In the genomic region with DNA sequence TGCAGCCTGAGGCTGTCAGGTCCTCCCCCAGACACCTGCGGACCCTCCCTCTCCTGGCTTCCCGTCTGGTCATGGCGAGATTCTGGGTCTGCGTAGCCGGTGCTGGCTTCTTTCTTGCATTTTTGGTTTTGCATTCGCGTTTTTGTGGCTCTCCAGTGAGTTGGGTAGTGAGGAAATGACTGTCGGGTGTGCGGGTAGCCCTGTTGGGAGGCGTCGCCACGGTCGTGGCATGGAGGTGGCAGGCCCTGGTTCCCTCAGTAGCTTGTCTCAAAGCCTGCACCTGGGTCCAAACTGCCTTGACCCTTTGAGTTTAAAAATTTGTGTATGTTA, we compare ENCODE assay signal across 9 cellular contexts. TPM values are rescaled to one million over a fixed set of nuclear protein-coding genes. Genes with fewer than 3 reads are reported as not detected.
A peak's percentile ranks its signal among the peaks of the same experiment; 100 is the strongest.
DNase-seq lines count a peak whose midpoint lies in the region; ATAC-seq, FAIRE-seq and TF ChIP-seq lines count a peak whose summit lies in the region.
"Had no signal": no experiment of that assay in that cellular context is flagged by ENCODE, and none has a peak within 500 bp of the region (broad histone marks: within the 10 kb centered on the region; RNA-seq: fewer than 3 reads in every experiment).

No MANE protein-coding gene starts in this region.

- peak overlapping the region; percentile 81 for H3K9ac ChIP-seq in HepG2 (ENCODE audit: insufficient read depth, low read depth, low read length)

- CTCF ChIA-PET in AG04449 (lab: Yijun Ruan, JAX): interaction anchor here (3.6 kb wide), 1 partner anchor 13 kb away, joined by 16 read pairs; no protein-coding TSS in a partner anchor
- CTCF ChIA-PET in T-cell (lab: Charles Lee): interaction anchor here in 1 of 2 donors (1.0 kb wide), 1 partner anchor 10 kb away, joined by 4 read pairs; no protein-coding TSS in a partner anchor
- CTCF ChIA-PET in MCF 10A (lab: Yijun Ruan, JAX): interaction anchor here (0.7 to 2.4 kb wide), 4 partner anchors 8 to 106 kb away, joined by 3 to 8 read pairs (median 4); no protein-coding TSS in a partner anchor
- CTCF ChIA-PET in HepG2 (lab: Yijun Ruan, JAX; ENCODE audit: low intra/inter-chr PET ratio, low total read pairs): no interaction called here

- H3K9me3 Mint-ChIP-seq in T-cell (no peaks in the 10 kb centered on the region), MCF 10A (ENCODE audit: unreplicated experiment) (no peaks in the 10 kb centered on the region)

- TF ChIP-seq CTCF in AG04449 (IDR thresholded peaks at IDR 0.05; ENCODE audit: insufficient read depth, low read length, missing control alignments): no peak
- no peak for TF ChIP-seq CTCF in MCF 10A (IDR thresholded peaks at IDR 0.05; ENCODE audit: unreplicated experiment)
- no peak for TF ChIP-seq CTCF in HepG2 (CRISPR knock-in tag; IDR thresholded peaks at IDR 0.05)

- H3K9me3 ChIP-seq in HepG2 (ENCODE audit: low read length): no peaks in the 10 kb centered on the region

- H3K79me2 ChIP-seq in HepG2 (ENCODE audit: insufficient read depth, low read length): peaks cover 53% of the 10 kb centered on the region

- ATAC-seq in GM18907 (IDR thresholded peaks at IDR 0.05; ENCODE audit: unreplicated experiment) (peak; percentile 42), HG03139 (IDR thresholded peaks at IDR 0.05; ENCODE audit: unreplicated experiment) (peak; percentile 31), T-cell (replicated peaks in 1 of 4) (peak; percentile 46 to 52 (median 48)), HepG2 (peak; percentile 61)

- H3K27me3 Mint-ChIP-seq in T-cell (no peaks in the 10 kb centered on the region), MCF 10A (ENCODE audit: insufficient read depth, unreplicated experiment) (no peaks in the 10 kb centered on the region)

- 0 out of 2 replicates have a peak, but pooled peaks cover 8% of the 10 kb centered on the region for H4K20me1 ChIP-seq in HepG2 (ENCODE audit: insufficient read depth, low read length)

- POLR2A ChIA-PET in AG04449 (lab: Yijun Ruan, JAX): interaction anchor here (1.0 kb wide), 1 partner anchor 8 kb away, joined by 3 read pairs; no protein-coding TSS in a partner anchor
- POLR2A ChIA-PET in T-cell (lab: Charles Lee): no interaction called here
- POLR2A ChIA-PET in MCF 10A (lab: Yijun Ruan, JAX): interaction anchor here (0.8 to 2.8 kb wide), 8 partner anchors 8 to 1751 kb away, joined by 3 to 17 read pairs (median 3); a partner anchor contains a TSS
- POLR2A ChIA-PET in HepG2 (lab: Yijun Ruan, JAX): interaction anchor here (1.0 to 1.9 kb wide), 3 partner anchors 10 to 689 kb away, joined by 3 to 4 read pairs (median 3); a partner anchor contains a TSS

- peak overlapping the region; percentile 88 for H3K27ac ChIP-seq in HepG2 (ENCODE audit: extremely low read length, insufficient read depth, low read length)

- H3K36me3 ChIP-seq in HepG2 (replicated peaks in 1 of 2; ENCODE audit: control insufficient read depth in 1 of 2, insufficient read depth in 2 of 2, low read length in 2 of 2): no peaks in the 10 kb centered on the region

- intact Hi-C loops in MCF 10A (cut with micrococcal nuclease): loop anchor here (5.0 kb wide), 1 partner anchor 574 kb away; no protein-coding TSS in a partner anchor
- intact Hi-C loops in HepG2 (cut with micrococcal nuclease; ENCODE audit: unreplicated experiment): loop anchor here (10.0 kb wide), 1 partner anchor 616 kb away; a partner anchor contains a TSS

- TF ChIP-seq POLR2A in HepG2 (IDR thresholded peaks at IDR 0.05; ENCODE audit: insufficient read depth in 1 of 2, low read depth in 2 of 2, low read length in 2 of 2): no peak

- H3K27ac Mint-ChIP-seq in T-cell: peak overlapping the region; percentile 93 to 99
- H3K27ac Mint-ChIP-seq in MCF 10A (ENCODE audit: low read depth, unreplicated experiment): peak overlapping the region; percentile 35

- no peaks in the 10 kb centered on the region; a peak in 1 of 5 replicates for H3K27me3 ChIP-seq in HepG2 (ENCODE audit: control insufficient read depth in 1 of 2, insufficient read depth in 2 of 2, low read length in 2 of 2)

- no peak for FAIRE-seq in HepG2 (lab: Jason Lieb, UNC)

- TF ChIP-seq RAD21 in HepG2 (CRISPR knock-in tag; IDR thresholded peaks at IDR 0.05): no peak

- no peak for TF ChIP-seq EP300 in HepG2 (IDR thresholded peaks at IDR 0.05; ENCODE audit: low read depth in 2 of 2, low read length in 2 of 2)
- TF ChIP-seq EP300 in HepG2 (CRISPR knock-in tag; IDR thresholded peaks at IDR 0.05; ENCODE audit: borderline replicate concordance): no peak

- H3K4me1 ChIP-seq in HepG2 (ENCODE audit: insufficient read depth, low read length): peaks cover 39% of the 10 kb centered on the region

- DNase-seq in AG04449 (ENCODE audit: low read depth, low spot score) (no peak), T-cell (peak in 31 of 34 experiments; percentile 17 to 64 (median 42)), MCF 10A (ENCODE audit: unreplicated experiment) (no peak), HepG2 (ENCODE audit: low spot score) (peak; percentile 17), D341Med (ENCODE audit: low spot score) (no peak)
- peak; percentile 24 to 58 for DNase-seq in stimulated activated CD8-positive, alpha-beta memory T cell treated with anti-CD3 and anti-CD28 coated beads, Interleukin-15, amount 100 ng/mL, for 48 hours (ENCODE audit: low read depth in 2 of 2)

- peaks cover 8% of the 10 kb centered on the region for H3K36me3 Mint-ChIP-seq in T-cell
- H3K36me3 Mint-ChIP-seq in MCF 10A (ENCODE audit: insufficient read depth, unreplicated experiment): peaks cover under 1% of the 10 kb centered on the region

- peak overlapping the region; percentile 95 for H2AFZ ChIP-seq in HepG2 (ENCODE audit: low read length)

- peak overlapping the region; percentile 90 to 92 (median 91) for H3K4me3 Mint-ChIP-seq in T-cell
- H3K4me3 Mint-ChIP-seq in MCF 10A (ENCODE audit: unreplicated experiment): peak overlapping the region; percentile 97

- no TSS peak for BruUV-seq in MCF 10A (replicated peaks; lab: Mats Ljungman, UMichigan)
- BruUV-seq in HepG2 (replicated peaks; lab: Mats Ljungman, UMichigan): TSS peak; percentile 55

- in situ Hi-C loops in HepG2 (cut with HindIII; ENCODE audit: extremely low pct_ligation_motif_present, low pct_unique_long_range_greater_than_20kb): no loop called here

- peak overlapping the region; percentile 91 for H3K4me3 ChIP-seq in AG04449 (ENCODE audit: low read depth, low read length)
- peak overlapping the region; percentile 84 to 95 (median 86) for H3K4me3 ChIP-seq in HepG2 (replicated peaks in 1 of 3; ENCODE audit: insufficient read depth in 1 of 3, low read depth in 2 of 3, low read length in 3 of 3)

- H3K4me1 Mint-ChIP-seq in T-cell (peaks cover 55 to 66% (median 60%) of the 10 kb centered on the region in 3 donors), MCF 10A (ENCODE audit: insufficient read depth, unreplicated experiment) (peaks cover 6% of the 10 kb centered on the region)

- under 1% methylated on average over 13 of the region's 13 CpGs for WGBS in HepG2 (ENCODE audit: low lambda C conversion rate)

- H3K4me2 ChIP-seq in HepG2 (ENCODE audit: low read depth, low read length): peak overlapping the region; percentile 89

RNA-seq across cellular contexts. Expression of a gene that starts 0.3 kb away (rescaled TPM):
- 10 to 100 TPM; 16.0 to 22.3 (median 21.8) TPM for total RNA-seq in T-cell
- total RNA-seq in MCF 10A (2022): 11.3 and 13.2 TPM in 2 replicates
- 14.5 and 29.8 TPM in 2 replicates for total RNA-seq in HepG2 (2016; rRNA removed; fragmentation: Illumina TruSeq; extraction: Trizol)
- total RNA-seq in HepG2 (2016; cell fraction: cytosol; rRNA removed; fragmentation: Illumina TruSeq; extraction: Trizol; ENCODE audit: low read depth): 2.9 and 3.0 TPM in 2 replicates
- 16.2 and 30.5 TPM in 2 replicates for total RNA-seq in HepG2 (2016; cell fraction: insoluble cytoplasmic fraction; rRNA removed; fragmentation: Illumina TruSeq; extraction: Trizol)
- 5.1 and 6.3 TPM in 2 replicates for total RNA-seq in HepG2 (2016; cell fraction: membrane; rRNA removed; fragmentation: Illumina TruSeq; extraction: Trizol)
- total RNA-seq in HepG2 (2016; cell fraction: nucleus; rRNA removed; fragmentation: Illumina TruSeq; extraction: Trizol): 42.6 and 49.6 TPM in 2 replicates
- polyA plus RNA-seq in HepG2 (2011; rRNA removed): 16.8 and 19.9 TPM in 2 replicates
- 5.3 and 9.1 TPM in 2 replicates for polyA plus RNA-seq in HepG2 (2011; cell fraction: cytosol; rRNA removed)
- 36.6 and 48.1 TPM in 2 replicates for polyA plus RNA-seq in HepG2 (2011; cell fraction: nucleus; rRNA removed)
- polyA plus RNA-seq in HepG2 (2012): 19.5 and 21.8 TPM in 2 replicates
- polyA plus RNA-seq in HepG2 (2016; cell fraction: cytosol; fragmentation: Illumina TruSeq; extraction: Trizol; ENCODE audit: low read depth): 1.3 TPM in 2 replicates
- polyA plus RNA-seq in HepG2 (2016; cell fraction: insoluble cytoplasmic fraction; fragmentation: Illumina TruSeq; extraction: Trizol; ENCODE audit: low read depth): 10.3 and 10.5 TPM in 2 replicates
- 3.1 and 3.3 TPM in 2 replicates for polyA plus RNA-seq in HepG2 (2016; cell fraction: membrane; fragmentation: Illumina TruSeq; extraction: Trizol; ENCODE audit: low read depth)
- polyA plus RNA-seq in HepG2 (2016; cell fraction: nucleus; fragmentation: Illumina TruSeq; extraction: Trizol; ENCODE audit: insufficient read depth, low read depth): 61.2 and 65.0 TPM in 2 replicates
- 9.3 and 14.1 TPM in 2 replicates for polyA minus RNA-seq in HepG2 (2011; rRNA and poly(A)+ RNA removed; ENCODE audit: low replicate concordance)
- polyA minus RNA-seq in HepG2 (2011; cell fraction: cytosol; rRNA and poly(A)+ RNA removed): 7.9 and 8.5 TPM in 2 replicates
- 72.9 and 78.7 TPM in 2 replicates for polyA minus RNA-seq in HepG2 (2011; cell fraction: nucleus; rRNA and poly(A)+ RNA removed)

RNA-seq across cellular contexts. Expression of a gene that starts 0.6 kb away (rescaled TPM):
- total RNA-seq in T-cell: 10 to 100 TPM; 40.1 to 50.7 (median 45.1) TPM
- total RNA-seq in MCF 10A (2022): 53.4 and 58.2 TPM in 2 replicates
- total RNA-seq in HepG2 (2016; rRNA removed; fragmentation: Illumina TruSeq; extraction: Trizol): 11.4 and 15.2 TPM in 2 replicates
- total RNA-seq in HepG2 (2016; cell fraction: cytosol; rRNA removed; fragmentation: Illumina TruSeq; extraction: Trizol; ENCODE audit: low read depth): 5.9 and 7.7 TPM in 2 replicates
- total RNA-seq in HepG2 (2016; cell fraction: insoluble cytoplasmic fraction; rRNA removed; fragmentation: Illumina TruSeq; extraction: Trizol): 10.1 and 16.6 TPM in 2 replicates
- 13.1 and 15.7 TPM in 2 replicates for total RNA-seq in HepG2 (2016; cell fraction: membrane; rRNA removed; fragmentation: Illumina TruSeq; extraction: Trizol)
- 34.6 and 40.8 TPM in 2 replicates for total RNA-seq in HepG2 (2016; cell fraction: nucleus; rRNA removed; fragmentation: Illumina TruSeq; extraction: Trizol)
- 15.6 and 17.2 TPM in 2 replicates for polyA plus RNA-seq in HepG2 (2011; rRNA removed)
- 6.4 and 8.2 TPM in 2 replicates for polyA plus RNA-seq in HepG2 (2011; cell fraction: cytosol; rRNA removed)
- polyA plus RNA-seq in HepG2 (2011; cell fraction: nucleus; rRNA removed): 29.8 and 29.9 TPM in 2 replicates
- polyA plus RNA-seq in HepG2 (2012): 13.8 and 17.4 TPM in 2 replicates
- 1.8 and 2.1 TPM in 2 replicates for polyA plus RNA-seq in HepG2 (2016; cell fraction: cytosol; fragmentation: Illumina TruSeq; extraction: Trizol; ENCODE audit: low read depth)
- 26.9 and 28.6 TPM in 2 replicates for polyA plus RNA-seq in HepG2 (2016; cell fraction: insoluble cytoplasmic fraction; fragmentation: Illumina TruSeq; extraction: Trizol; ENCODE audit: low read depth)
- 9.7 TPM in 2 replicates for polyA plus RNA-seq in HepG2 (2016; cell fraction: membrane; fragmentation: Illumina TruSeq; extraction: Trizol; ENCODE audit: low read depth)
- polyA plus RNA-seq in HepG2 (2016; cell fraction: nucleus; fragmentation: Illumina TruSeq; extraction: Trizol; ENCODE audit: insufficient read depth, low read depth): 40.7 and 53.5 TPM in 2 replicates
- 13.3 and 14.0 TPM in 2 replicates for polyA minus RNA-seq in HepG2 (2011; rRNA and poly(A)+ RNA removed; ENCODE audit: low replicate concordance)
- polyA minus RNA-seq in HepG2 (2011; cell fraction: cytosol; rRNA and poly(A)+ RNA removed): 7.5 and 7.8 TPM in 2 replicates
- 52.2 and 56.8 TPM in 2 replicates for polyA minus RNA-seq in HepG2 (2011; cell fraction: nucleus; rRNA and poly(A)+ RNA removed)

RNA-seq across cellular contexts. Expression of a gene that starts 47.9 kb away (rescaled TPM):
- total RNA-seq in T-cell (not detected), MCF 10A (2022) (not detected in 2 replicates), HepG2 (2016; rRNA removed; fragmentation: Illumina TruSeq; extraction: Trizol) (not detected in 2 replicates)
- total RNA-seq in HepG2 (2016; cell fraction: cytosol; rRNA removed; fragmentation: Illumina TruSeq; extraction: Trizol; ENCODE audit: low read depth): not detected in 2 replicates
- total RNA-seq in HepG2 (2016; cell fraction: insoluble cytoplasmic fraction; rRNA removed; fragmentation: Illumina TruSeq; extraction: Trizol): not detected in 2 replicates
- not detected in 2 replicates for total RNA-seq in HepG2 (2016; cell fraction: membrane; rRNA removed; fragmentation: Illumina TruSeq; extraction: Trizol)
- not detected in 2 replicates for total RNA-seq in HepG2 (2016; cell fraction: nucleus; rRNA removed; fragmentation: Illumina TruSeq; extraction: Trizol)
- polyA plus RNA-seq in HepG2 (2011; rRNA removed): not detected in 2 replicates
- polyA plus RNA-seq in HepG2 (2011; cell fraction: cytosol; rRNA removed): not detected in 2 replicates
- polyA plus RNA-seq in HepG2 (2011; cell fraction: nucleus; rRNA removed): not detected in 2 replicates
- not detected in 2 replicates for polyA plus RNA-seq in HepG2 (2012)
- polyA plus RNA-seq in HepG2 (2016; cell fraction: cytosol; fragmentation: Illumina TruSeq; extraction: Trizol; ENCODE audit: low read depth): not detected in 2 replicates
- not detected in 2 replicates for polyA plus RNA-seq in HepG2 (2016; cell fraction: insoluble cytoplasmic fraction; fragmentation: Illumina TruSeq; extraction: Trizol; ENCODE audit: low read depth)
- polyA plus RNA-seq in HepG2 (2016; cell fraction: membrane; fragmentation: Illumina TruSeq; extraction: Trizol; ENCODE audit: low read depth): not detected in 2 replicates
- polyA plus RNA-seq in HepG2 (2016; cell fraction: nucleus; fragmentation: Illumina TruSeq; extraction: Trizol; ENCODE audit: insufficient read depth, low read depth): not detected in 2 replicates
- not detected in 2 replicates for polyA minus RNA-seq in HepG2 (2011; rRNA and poly(A)+ RNA removed; ENCODE audit: low replicate concordance)
- polyA minus RNA-seq in HepG2 (2011; cell fraction: cytosol; rRNA and poly(A)+ RNA removed): not detected in 2 replicates
- polyA minus RNA-seq in HepG2 (2011; cell fraction: nucleus; rRNA and poly(A)+ RNA removed): not detected in 2 replicates
- total RNA-seq: HT1080 had no signal

Comparison
In these comparisons a context has a peak if more than half of its experiments do, and no peak if none do; other contexts are left out.
1. DNase-seq: peak in T-cell (31 of 34), HepG2 (single experiment) and stimulated activated CD8-positive, alpha-beta memory T cell treated with anti-CD3 and anti-CD28 coated beads, Interleukin-15, amount 100 ng/mL, for 48 hours (2 of 2); none in AG04449 (single experiment), MCF 10A (single experiment) and D341Med (single experiment).
2. POLR2A ChIA-PET loops: an anchor here in AG04449 (1.0 kb wide), MCF 10A (0.8 to 2.8 kb wide) and HepG2 (1.0 to 1.9 kb wide); none called in T-cell.
3. Peak in every context shown above with its lines, with median percentiles within 50 percentile points of each other: ATAC-seq.